ENCODE assay signal across 1 cellular context in genomic region chr3:11770477-11771381, GRCh38.
TF ChIP-seq lines count a peak whose summit lies in the region.

No MANE protein-coding gene starts in this region.

TF ChIP-seq in K562, 482 proteins besides CTCF, POLR2A, EP300 and RAD21 (continued from another document and continues in another):
- no peak for TF ChIP-seq ZNF318 (IDR thresholded peaks at IDR 0.05; ENCODE audit: borderline replicate concordance in 1 of 2, low read depth in 1 of 2)
- TF ChIP-seq CGGBP1 (CRISPR knock-in tag; IDR thresholded peaks at IDR 0.05), result no peak
- TF ChIP-seq SFPQ (IDR thresholded peaks at IDR 0.05; ENCODE audit: low read depth, low read length), result no peak
- TF ChIP-seq PATZ1 (CRISPR knock-in tag; IDR thresholded peaks at IDR 0.05; ENCODE audit: borderline replicate concordance), result no peak
- TF ChIP-seq JUND (IDR thresholded peaks at IDR 0.05; ENCODE audit: borderline replicate concordance, low read depth, low read length), result peak; percentile 84
- TF ChIP-seq JUND (tag; IDR thresholded peaks at IDR 0.05; ENCODE audit: borderline replicate concordance, low read depth, low read length), result peak; percentile 77; the same call in 2 of the 3 replicates
- TF ChIP-seq ZC3H8 (IDR thresholded peaks at IDR 0.05), result no peak
- peak; percentile 64; the same call in 1 of the 2 replicates for TF ChIP-seq BHLHE40 (IDR thresholded peaks at IDR 0.05; ENCODE audit: low read length)
- TF ChIP-seq MAZ (CRISPR knock-in tag; conservative IDR thresholded peaks at IDR 0.05 in 1 of 2, IDR thresholded peaks at IDR 0.05 in 1 of 2), result 0 out of 4 replicates have a peak, but pooled peaks of 1 of the 2 experiments have one; percentile 38
- TF ChIP-seq ZNF785 (CRISPR knock-in tag; IDR thresholded peaks at IDR 0.05), result no peak
- no peak for TF ChIP-seq FOXO4 (CRISPR knock-in tag; IDR thresholded peaks at IDR 0.05)
- no peak for TF ChIP-seq AFF4 (CRISPR knock-in tag; IDR thresholded peaks at IDR 0.05)
- TF ChIP-seq CTBP1 (IDR thresholded peaks at IDR 0.05; ENCODE audit: borderline replicate concordance), result peak; percentile 54; the same call in 1 of the 2 replicates
- no peak for TF ChIP-seq RUNX1 (IDR thresholded peaks at IDR 0.05; ENCODE audit: low read depth)
- TF ChIP-seq HNRNPL (IDR thresholded peaks at IDR 0.05; ENCODE audit: low read depth, low read length), result no peak
- TF ChIP-seq DLX4 (CRISPR knock-in tag; IDR thresholded peaks at IDR 0.05), result no peak
- TF ChIP-seq MAX (CRISPR knock-in tag; IDR thresholded peaks at IDR 0.05), result peak; percentile 86
- TF ChIP-seq PRPF4 (IDR thresholded peaks at IDR 0.05; ENCODE audit: insufficient read depth, low read depth, low read length, poor library complexity, severe bottlenecking), result no peak
- TF ChIP-seq ZNF134 (CRISPR knock-in tag; conservative IDR thresholded peaks at IDR 0.05), result no peak
- no peak for TF ChIP-seq ZNF707 (CRISPR knock-in tag; conservative IDR thresholded peaks at IDR 0.05)
- no peak for TF ChIP-seq USF2 (CRISPR knock-in tag; IDR thresholded peaks at IDR 0.05)
- TF ChIP-seq TCFL5 (CRISPR knock-in tag; conservative IDR thresholded peaks at IDR 0.05), result no peak
- no peak for TF ChIP-seq RBM17 (IDR thresholded peaks at IDR 0.05; ENCODE audit: borderline replicate concordance, low read depth, low read length)
- TF ChIP-seq ZNF217 (CRISPR knock-in tag; IDR thresholded peaks at IDR 0.05), result no peak
- no peak for TF ChIP-seq ZNF224 (CRISPR knock-in tag; IDR thresholded peaks at IDR 0.05)
- peak in 1 of 2 experiments; percentile 65; a peak in 1 of 4 replicates for TF ChIP-seq NONO (IDR thresholded peaks at IDR 0.05; ENCODE audit: low read depth in 2 of 2, low read length in 1 of 2)
- no peak for TF ChIP-seq BCLAF1 (IDR thresholded peaks at IDR 0.05; ENCODE audit: borderline replicate concordance in 1 of 2, control insufficient read depth in 1 of 2, low read depth in 2 of 2, low read length in 1 of 2)
- no peak for TF ChIP-seq ASH1L (IDR thresholded peaks at IDR 0.05; ENCODE audit: borderline replicate concordance, low read depth, partially characterized antibody)
- TF ChIP-seq XRCC5 (IDR thresholded peaks at IDR 0.05; ENCODE audit: low read depth, low read length), result no peak
- TF ChIP-seq KHSRP (IDR thresholded peaks at IDR 0.05), result no peak
- no peak for TF ChIP-seq ARID1B (IDR thresholded peaks at IDR 0.05)
- TF ChIP-seq NR2C2 (CRISPR knock-in tag; IDR thresholded peaks at IDR 0.05), result peak; percentile 81
- peak; percentile 15; the same call in 1 of the 2 replicates for TF ChIP-seq NR2C2 (tag; IDR thresholded peaks at IDR 0.05)
- no peak for TF ChIP-seq ZFPM2 (CRISPR knock-in tag; IDR thresholded peaks at IDR 0.05)
